Comparison of ENCODE assay signal across 24 cellular contexts in genomic region chr16:1026784-1027415, GRCh38. TPM values are rescaled to one million over a fixed set of nuclear protein-coding genes. Genes with fewer than 3 reads are reported as not detected.
A peak's percentile ranks its signal among the peaks of the same experiment; 100 is the strongest.
DNase-seq lines count a peak whose midpoint lies in the region; ATAC-seq and TF ChIP-seq lines count a peak whose summit lies in the region.
"Had no signal": no experiment of that assay in that cellular context is flagged by ENCODE, and none has a peak within 500 bp of the region (broad histone marks: within the 10 kb centered on the region; RNA-seq: fewer than 3 reads in every experiment).

No MANE protein-coding gene starts in this region.

- H3K4me3 Mint-ChIP-seq in brain: peak overlapping the region in 1 of 5 experiments; percentile 65
- H3K4me3 Mint-ChIP-seq: activated T-helper 17 cell treated with anti-CD3 and anti-CD28 coated beads, Interleukin-2, amount 50 U/mL, for 72 hours; IgD-negative memory B cell; natural killer cell; stimulated activated naive CD8-positive, alpha-beta T cell treated with anti-CD3 and anti-CD28 coated beads, Interleukin-15, Interleukin-2, amounts not matched to agents 100 ng/mL and 50 ng/mL, for 24 hours had no signal

- TF ChIP-seq CTCF in brain (conservative IDR thresholded peaks at IDR 0.05): no peak

- peaks cover 0 to 4% (median 0%) of the 10 kb centered on the region in 5 experiments for H3K9me3 Mint-ChIP-seq in brain
- H3K9me3 Mint-ChIP-seq: activated T-helper 17 cell treated with anti-CD3 and anti-CD28 coated beads, Interleukin-2, amount 50 U/mL, for 72 hours; IgD-negative memory B cell; natural killer cell; stimulated activated naive CD8-positive, alpha-beta T cell treated with anti-CD3 and anti-CD28 coated beads, Interleukin-15, Interleukin-2, amounts not matched to agents 100 ng/mL and 50 ng/mL, for 24 hours had no signal

- DNase-seq in H4 (ENCODE audit: low spot score) (peak; percentile 68), myocyte (ENCODE audit: low read depth) (peak; percentile 97), sciatic nerve (ENCODE audit: low spot score) (no peak), GF-D8 (lab: John Stamatoyannopoulos, UW) (no peak), HuH-7.5 (ENCODE audit: low spot score) (no peak)
- DNase-seq in stimulated activated CD4-positive, alpha-beta T cell treated with anti-CD3 and anti-CD28 coated beads, Interleukin-4, amount 100 ng/mL, for 24 hours: no peak
- DNase-seq: activated CD8-positive, alpha-beta memory T cell treated with anti-CD3 and anti-CD28 coated beads, Interleukin-2, amount 50 U/mL, for 4 hours; brain microvascular endothelial cell; EL; GOT3; left colon; natural killer cell; NCI-H2171 treated with DMSO at 0.1 percent for 48 hours; stimulated activated CD4-positive, alpha-beta T cell treated with anti-CD3 and anti-CD28 coated beads, Interleukin-2, amount 100 ng/mL, for 48 hours; T-helper 9 cell; trophoblast cell had no signal

- intact Hi-C loops in sciatic nerve (cut with DNase I): no loop called here

- no peaks in the 10 kb centered on the region for H3K36me3 Mint-ChIP-seq in brain
- H3K36me3 Mint-ChIP-seq: IgD-negative memory B cell, natural killer cell had no signal

- peak overlapping the region; percentile 5 to 96 (median 89) for H3K27ac Mint-ChIP-seq in brain
- H3K27ac Mint-ChIP-seq: activated T-helper 17 cell treated with anti-CD3 and anti-CD28 coated beads, Interleukin-2, amount 50 U/mL, for 72 hours; IgD-negative memory B cell; natural killer cell; stimulated activated naive CD8-positive, alpha-beta T cell treated with anti-CD3 and anti-CD28 coated beads, Interleukin-15, Interleukin-2, amounts not matched to agents 100 ng/mL and 50 ng/mL, for 24 hours had no signal

- ATAC-seq in sciatic nerve: peak; percentile 8
- no peak for ATAC-seq in GM18870 (IDR thresholded peaks at IDR 0.05; ENCODE audit: unreplicated experiment)
- ATAC-seq: activated T-helper 17 cell treated with anti-CD3 and anti-CD28 coated beads, Interleukin-2, amount 50 U/mL, for 72 hours; heart left ventricle; left colon; natural killer cell; SK-N-SH treated with all-trans-retinoic acid at 6 μM for 48 hours had no signal

- H3K27me3 Mint-ChIP-seq in brain: no peaks in the 10 kb centered on the region

- peaks cover 35% of the 10 kb centered on the region for H3K4me1 Mint-ChIP-seq in brain
- H3K4me1 Mint-ChIP-seq: activated T-helper 17 cell treated with anti-CD3 and anti-CD28 coated beads, Interleukin-2, amount 50 U/mL, for 72 hours; IgD-negative memory B cell; natural killer cell had no signal

RNA-seq across cellular contexts. Expression of gene SOX8, which starts 45.3 kb away (rescaled TPM):
- total RNA-seq in H4 (2014; rRNA removed; shearing (Covaris generic)): 0.12 and 0.35 TPM in 2 replicates
- polyA plus RNA-seq in brain (ENCODE audit: insufficient read depth, low read depth, low replicate concordance): 44.8 TPM
- 53.9 and 116 TPM in 2 replicates for total RNA-seq in myocyte
- 18.8 TPM for polyA plus RNA-seq in myocyte (2012)
- 57.7 TPM for total RNA-seq in sciatic nerve
- total RNA-seq: natural killer cell had no signal

RNA-seq across cellular contexts. Expression of gene SSTR5, which starts 45.6 kb away (rescaled TPM):
- not detected in 2 replicates for total RNA-seq in H4 (2014; rRNA removed; shearing (Covaris generic))
- not detected for polyA plus RNA-seq in brain (ENCODE audit: insufficient read depth, low read depth, low replicate concordance)
- total RNA-seq in myocyte (0.29 and 1.6 TPM in 2 replicates), sciatic nerve (not detected)
- 0.74 TPM for polyA plus RNA-seq in myocyte (2012)
- total RNA-seq: activated T-helper 17 cell treated with anti-CD3 and anti-CD28 coated beads, Interleukin-2, amount 50 U/mL, for 72 hours; mesenteric fat pad; natural killer cell had no signal
- polyA plus RNA-seq: IgD-negative memory B cell had no signal

RNA-seq across cellular contexts. Expression of gene LMF1, which starts 56.1 kb away (rescaled TPM):
- total RNA-seq in H4 (2014; rRNA removed; shearing (Covaris generic)): 31.1 and 39.9 TPM in 2 replicates
- polyA plus RNA-seq in brain (ENCODE audit: insufficient read depth, low read depth, low replicate concordance): 21.5 TPM
- total RNA-seq in myocyte (67.9 and 74.3 TPM in 2 replicates), sciatic nerve (31.3 TPM)
- polyA plus RNA-seq in myocyte (2012): 39.2 TPM

Comparison
In these comparisons a context has a peak if more than half of its experiments do, and no peak if none do; other contexts are left out.
1. DNase-seq: peak in H4 (single experiment) and myocyte (single experiment); none in sciatic nerve (single experiment), GF-D8 (single experiment), stimulated activated CD4-positive, alpha-beta T cell treated with anti-CD3 and anti-CD28 coated beads, Interleukin-4, amount 100 ng/mL, for 24 hours (single experiment) and HuH-7.5 (single experiment).
2. RNA of gene SOX8, which starts 45.3 kb away (total RNA-seq): 57.7 TPM in sciatic nerve (single experiment) and 53.9 to 116 TPM in myocyte; 0.12 to 0.35 TPM in H4; every median in the first group is over 10 times any median in the second.